19 cellular contexts compared by ENCODE assay signal in the genomic region with DNA sequence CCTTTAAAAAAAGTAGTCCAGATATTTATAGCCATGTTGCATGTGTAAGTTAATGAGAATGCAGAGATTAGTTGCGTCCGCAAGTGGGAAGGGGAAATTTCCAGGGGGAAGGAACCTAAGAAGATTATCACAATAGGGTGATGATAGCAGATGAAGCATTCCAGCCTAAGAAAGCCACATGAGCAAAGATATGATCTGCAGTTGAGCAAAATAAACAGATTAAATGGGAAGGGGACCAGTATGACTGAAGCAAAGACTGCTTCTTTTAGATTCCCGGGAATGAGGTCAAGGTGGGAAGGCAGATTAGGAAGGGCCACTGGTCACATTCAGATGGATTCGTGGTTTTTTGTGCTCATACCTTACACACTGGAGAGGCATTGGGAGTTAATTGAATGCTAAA.
DNase-seq lines count a peak whose midpoint lies in the region; ATAC-seq, FAIRE-seq and TF ChIP-seq lines count a peak whose summit lies in the region.
"Had no signal": no experiment of that assay in that cellular context is flagged by ENCODE, and none has a peak within 500 bp of the region (broad histone marks: within the 10 kb centered on the region; RNA-seq: fewer than 3 reads in every experiment).

No MANE protein-coding gene starts in this region.

- H3K27me3 ChIP-seq in bronchial epithelial cell (ENCODE audit: control insufficient read depth, insufficient read depth, low read length): no peaks in the 10 kb centered on the region
- H3K27me3 ChIP-seq: BE2C had no signal

- H3K4me3 ChIP-seq in bronchial epithelial cell (ENCODE audit: low read depth, low read length) (no peak overlapping the region), retinal pigment epithelial cell (ENCODE audit: low read length) (no peak overlapping the region)

- FAIRE-seq in D721Med (lab: Jason Lieb, UNC) (peak; percentile 99), bronchial epithelial cell (lab: Jason Lieb, UNC) (peak; percentile 50)
- FAIRE-seq: A204.1, GM19239, H54 had no signal

- H3K36me3 ChIP-seq in bronchial epithelial cell (ENCODE audit: control insufficient read depth, insufficient read depth, low read length): no peaks in the 10 kb centered on the region
- H3K36me3 ChIP-seq: BE2C had no signal

- DNase-seq in D721Med (ENCODE audit: insufficient read length, low spot score): peak; percentile 24
- DNase-seq in NCI-H82 treated with DMSO at 0.1 percent for 48 hours (lab: John Stamatoyannopoulos, UW; ENCODE audit: unreplicated experiment): peak; percentile 39
- no peak for DNase-seq in bronchial epithelial cell (ENCODE audit: low read depth)
- peak; percentile 80 for DNase-seq in retinal pigment epithelial cell (ENCODE audit: low read depth)
- no peak for DNase-seq in GM13977 (ENCODE audit: low spot score)
- DNase-seq in COLO829 (ENCODE audit: low spot score): no peak
- DNase-seq: ACHN; BE2C; C1 segment of cervical spinal cord; Caco-2; CD4-positive, CD25-positive, alpha-beta regulatory T cell; CD8-positive, alpha-beta memory T cell; DMS79 treated with DMSO at 0.1 percent for 48 hours; GF-D8; HCEC 1CT had no signal

- no peak for ATAC-seq in GM18870 (IDR thresholded peaks at IDR 0.05; ENCODE audit: unreplicated experiment)

- in situ Hi-C loops in GM13977 (cut with MboI; ENCODE audit: low pct_unique_long_range_greater_than_20kb, low sequenced_read_pairs, unreplicated experiment): no loop called here

- no peak for TF ChIP-seq CTCF in D721Med (IDR thresholded peaks at IDR 0.05; ENCODE audit: insufficient read depth, missing control alignments)
- no peak for TF ChIP-seq CTCF in bronchial epithelial cell (IDR thresholded peaks at IDR 0.05; ENCODE audit: insufficient read depth, low read length, severe bottlenecking)
- TF ChIP-seq CTCF in retinal pigment epithelial cell (conservative IDR thresholded peaks at IDR 0.05; ENCODE audit: low read depth, low read length): no peak
- TF ChIP-seq CTCF in GM13977 (IDR thresholded peaks at IDR 0.05; ENCODE audit: extremely low read depth, insufficient read depth, missing control alignments): no peak

Comparison
In these comparisons a context has a peak if more than half of its experiments do, and no peak if none do; other contexts are left out.
1. DNase-seq: peak in D721Med (single experiment), NCI-H82 treated with DMSO at 0.1 percent for 48 hours (single experiment) and retinal pigment epithelial cell (single experiment); none in bronchial epithelial cell (single experiment), GM13977 (single experiment) and COLO829 (single experiment).